In genomic region chr18:58609536-58609993, GRCh38 we compare ENCODE assay signal across 13 cellular contexts. TPM values are rescaled to one million over a fixed set of nuclear protein-coding genes. Genes with fewer than 3 reads are reported as not detected.
DNase-seq lines count a peak whose midpoint lies in the region; ATAC-seq and TF ChIP-seq lines count a peak whose summit lies in the region.
"Had no signal": no experiment of that assay in that cellular context is flagged by ENCODE, and none has a peak within 500 bp of the region (broad histone marks: within the 10 kb centered on the region; RNA-seq: fewer than 3 reads in every experiment).

No MANE protein-coding gene starts in this region.

- intact Hi-C loops in CD4-positive, alpha-beta T cell (cut with DNase I, micrococcal nuclease), result loop anchor here in 1 of 2 experiments (5.0 kb wide), 1 partner anchor 67 kb away; no protein-coding TSS in a partner anchor
- intact Hi-C loops in activated T-helper 2 cell treated with anti-CD3 and anti-CD28 coated beads, Interferon-gamma antibody, Interleukin-2, Interleukin-4, amounts not matched to agents 10 μg/mL and 5 μg/mL and 100 μg/mL, durations not matched to agents 14 hours and 24 hours and 36 hours (cut with micrococcal nuclease), result loop anchor here (1.0 to 10.0 kb wide), 2 partner anchors 37 to 1295 kb away; no protein-coding TSS in a partner anchor

- H3K4me3 ChIP-seq in SJCRH30, result no peak overlapping the region
- H3K4me3 ChIP-seq: esophagus squamous epithelium, vagina had no signal

- no peak for DNase-seq in CD4-positive, alpha-beta T cell
- no peak for DNase-seq in activated T-helper 2 cell treated with anti-CD3 and anti-CD28 coated beads, Interferon-gamma antibody, Interleukin-2, Interleukin-4, amounts not matched to agents 10 μg/mL and 5 μg/mL and 100 μg/mL, durations not matched to agents 14 hours and 24 hours and 36 hours (ENCODE audit: low spot score)
- DNase-seq in SJCRH30, result no peak
- no peak for DNase-seq in NCI-H2171 treated with DMSO at 0.1 percent for 48 hours (lab: John Stamatoyannopoulos, UW)
- no peak for DNase-seq in DMS153 treated with DMSO at 0.1 percent for 48 hours (lab: John Stamatoyannopoulos, UW; ENCODE audit: unreplicated experiment)
- DNase-seq in NCI-H2029 (lab: John Stamatoyannopoulos, UW), result no peak
- DNase-seq: esophagus squamous epithelium, NCI-H187, SW 1271 had no signal

- TF ChIP-seq CTCF in CD4-positive, alpha-beta T cell (IDR thresholded peaks at IDR 0.05), result no peak

- H3K9me3 ChIP-seq in CD4-positive, alpha-beta T cell (ENCODE audit: control insufficient read depth, low read length), result no peaks in the 10 kb centered on the region
- H3K9me3 ChIP-seq in SJCRH30 (replicated peaks), result no peaks in the 10 kb centered on the region
- H3K9me3 ChIP-seq: esophagus squamous epithelium, vagina had no signal

- CTCF ChIA-PET in CD4-positive, alpha-beta T cell (lab: Charles Lee), result no interaction called here

- H3K27me3 ChIP-seq in CD4-positive, alpha-beta T cell (ENCODE audit: control insufficient read depth, insufficient read depth, low read length), result no peaks in the 10 kb centered on the region
- H3K27me3 ChIP-seq in SJCRH30, result no peaks in the 10 kb centered on the region
- H3K27me3 ChIP-seq: esophagus squamous epithelium, vagina had no signal

- H3K36me3 ChIP-seq in SJCRH30, result no peaks in the 10 kb centered on the region
- H3K36me3 ChIP-seq: esophagus squamous epithelium, vagina had no signal

- H3K4me1 Mint-ChIP-seq in CD4-positive, alpha-beta T cell (ENCODE audit: low read depth), result peaks cover 66% of the 10 kb centered on the region
- H3K4me1 Mint-ChIP-seq in activated T-helper 2 cell treated with anti-CD3 and anti-CD28 coated beads, Interferon-gamma antibody, Interleukin-2, Interleukin-4, amounts not matched to agents 10 μg/mL and 5 μg/mL and 100 μg/mL, durations not matched to agents 14 hours and 24 hours and 36 hours (ENCODE audit: low read depth), result peaks cover 34% of the 10 kb centered on the region

- H3K4me1 ChIP-seq in SJCRH30, result peaks cover 5% of the 10 kb centered on the region
- H3K4me1 ChIP-seq: vagina had no signal

- no peak overlapping the region for H3K27ac ChIP-seq in CD4-positive, alpha-beta T cell (ENCODE audit: low read depth, low read length)
- H3K27ac ChIP-seq in SJCRH30, result no peak overlapping the region
- H3K27ac ChIP-seq: esophagus squamous epithelium, vagina had no signal

- ATAC-seq in CD4-positive, alpha-beta T cell (ENCODE audit: poor library complexity), result no peak
- ATAC-seq in GM19025 (IDR thresholded peaks at IDR 0.05; ENCODE audit: low read depth, unreplicated experiment) (peak; percentile 68), HG03045 (IDR thresholded peaks at IDR 0.05; ENCODE audit: unreplicated experiment) (peak; percentile 71)
- ATAC-seq: HCT116 had no signal

- H3K27me3 Mint-ChIP-seq in CD4-positive, alpha-beta T cell, result no peaks in the 10 kb centered on the region
- H3K27me3 Mint-ChIP-seq in activated T-helper 2 cell treated with anti-CD3 and anti-CD28 coated beads, Interferon-gamma antibody, Interleukin-2, Interleukin-4, amounts not matched to agents 10 μg/mL and 5 μg/mL and 100 μg/mL, durations not matched to agents 14 hours and 24 hours and 36 hours (ENCODE audit: low read depth), result peaks cover 13% of the 10 kb centered on the region

- POLR2A ChIA-PET in CD4-positive, alpha-beta T cell (lab: Charles Lee), result interaction anchor here (0.6 kb wide), 1 partner anchor 1962 kb away, joined by 6 read pairs; no protein-coding TSS in a partner anchor

- no peak overlapping the region for H3K27ac Mint-ChIP-seq in CD4-positive, alpha-beta T cell
- peak overlapping the region; percentile 43 for H3K27ac Mint-ChIP-seq in activated T-helper 2 cell treated with anti-CD3 and anti-CD28 coated beads, Interferon-gamma antibody, Interleukin-2, Interleukin-4, amounts not matched to agents 10 μg/mL and 5 μg/mL and 100 μg/mL, durations not matched to agents 14 hours and 24 hours and 36 hours

- H3K36me3 Mint-ChIP-seq in CD4-positive, alpha-beta T cell (ENCODE audit: low read depth), result no peaks in the 10 kb centered on the region
- H3K36me3 Mint-ChIP-seq in activated T-helper 2 cell treated with anti-CD3 and anti-CD28 coated beads, Interferon-gamma antibody, Interleukin-2, Interleukin-4, amounts not matched to agents 10 μg/mL and 5 μg/mL and 100 μg/mL, durations not matched to agents 14 hours and 24 hours and 36 hours (ENCODE audit: low read depth), result no peaks in the 10 kb centered on the region

- H3K4me3 Mint-ChIP-seq in CD4-positive, alpha-beta T cell, result peak overlapping the region; percentile 18
- H3K4me3 Mint-ChIP-seq in activated T-helper 2 cell treated with anti-CD3 and anti-CD28 coated beads, Interferon-gamma antibody, Interleukin-2, Interleukin-4, amounts not matched to agents 10 μg/mL and 5 μg/mL and 100 μg/mL, durations not matched to agents 14 hours and 24 hours and 36 hours (ENCODE audit: low read depth), result no peak overlapping the region

- no peaks in the 10 kb centered on the region for H3K9me3 Mint-ChIP-seq in CD4-positive, alpha-beta T cell
- no peaks in the 10 kb centered on the region for H3K9me3 Mint-ChIP-seq in activated T-helper 2 cell treated with anti-CD3 and anti-CD28 coated beads, Interferon-gamma antibody, Interleukin-2, Interleukin-4, amounts not matched to agents 10 μg/mL and 5 μg/mL and 100 μg/mL, durations not matched to agents 14 hours and 24 hours and 36 hours

RNA-seq across cellular contexts. Expression of gene ALPK2, which starts 19.3 kb away (rescaled TPM):
- total RNA-seq in CD4-positive, alpha-beta T cell, result under 1 TPM; 0.25 TPM
- 0.34 and 0.50 TPM in 2 replicates for total RNA-seq in activated T-helper 2 cell treated with anti-CD3 and anti-CD28 coated beads, Interferon-gamma antibody, Interleukin-2, Interleukin-4, amounts not matched to agents 10 μg/mL and 5 μg/mL and 100 μg/mL, durations not matched to agents 14 hours and 24 hours and 36 hours
- 1.2 and 1.4 TPM in 2 replicates for total RNA-seq in SJCRH30 (2014; rRNA removed; shearing (Covaris generic))
